ENCODE assay signal across 31 cellular contexts in the genomic region with DNA sequence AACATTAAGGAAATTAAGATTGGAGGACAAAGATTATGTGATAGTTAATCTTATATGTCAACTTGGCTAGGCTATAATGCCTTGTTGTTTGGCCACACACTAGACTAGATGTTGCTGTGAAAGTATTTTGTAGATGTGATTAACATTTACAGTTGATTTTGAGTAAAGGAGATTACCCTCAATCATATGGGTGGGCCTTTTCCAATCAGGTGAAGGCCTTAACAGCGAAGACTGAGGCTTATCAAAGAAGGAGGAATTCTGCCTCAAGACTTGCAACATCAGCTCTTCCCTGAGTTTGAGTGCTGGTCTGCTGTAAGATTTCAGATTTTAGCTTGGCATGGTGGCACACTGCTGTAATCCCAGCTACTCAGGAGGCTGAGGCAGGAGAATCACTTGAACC.
"Had no signal": no experiment of that assay in that cellular context is flagged by ENCODE, and none has a peak within 500 bp of the region (broad histone marks: within the 10 kb centered on the region; RNA-seq: fewer than 3 reads in every experiment).

No MANE protein-coding gene starts in this region.

- H3K27ac ChIP-seq: brain microvascular endothelial cell, epithelial cell of prostate, esophagus squamous epithelium, WERI-Rb-1 had no signal

- H3K27ac Mint-ChIP-seq: activated B cell treated with CpG ODN at 0.5 μM for 24 hours; activated CD8-positive, alpha-beta T cell treated with anti-CD3 and anti-CD28 coated beads for 36 hours; activated naive CD4-positive, alpha-beta T cell treated with anti-CD3 and anti-CD28 coated beads for 36 hours; activated naive CD4-positive, alpha-beta T cell treated with anti-CD3 and anti-CD28 coated beads, Interleukin-2, amount 50 U/mL, for 24 hours; activated naive CD8-positive, alpha-beta T cell treated with anti-CD3 and anti-CD28 coated beads, Interleukin-2, amount 10 ng/mL, durations not matched to agents 7 days and 5 days; activated T-helper 17 cell treated with anti-CD3 and anti-CD28 coated beads, Interleukin-2, amount 50 U/mL, for 72 hours; T-cell; T-helper 1 cell treated with Interleukin-12 subunit alpha and Interleukin-12 subunit beta and Interleukin-4 antibody, amounts not matched to agents 30 μg/mL and 1 μg/mL, for 36 hours; T-helper 2 cell treated with Interferon-gamma antibody and Interleukin-4, amounts not matched to agents 5 μg/mL and 100 μg/mL, for 36 hours had no signal

- H3K9me3 ChIP-seq: ascending aorta, esophagus squamous epithelium, gastroesophageal sphincter, heart right ventricle had no signal

- DNase-seq: activated B cell treated with CpG ODN at 0.5 μM for 24 hours; activated CD4-positive, alpha-beta T cell treated with anti-CD3 and anti-CD28 coated beads for 48 hours; activated CD4-positive, alpha-beta T cell treated with anti-CD3 and anti-CD28 coated beads, Interleukin-2, amount 50 U/mL, for 1 hour; activated CD4-positive, alpha-beta T cell treated with anti-CD3 and anti-CD28 coated beads, Interleukin-2, amount 50 U/mL, for 48 hours; activated CD8-positive, alpha-beta memory T cell treated with anti-CD3 and anti-CD28 coated beads for 24 hours; activated CD8-positive, alpha-beta T cell treated with anti-CD3 and anti-CD28 coated beads for 36 hours; activated effector memory CD4-positive, alpha-beta T cell treated with anti-CD3 and anti-CD28 coated beads, Interleukin-2, amount 50 U/mL, for 16 hours; activated naive CD4-positive, alpha-beta T cell treated with anti-CD3 and anti-CD28 coated beads for 36 hours; activated naive CD8-positive, alpha-beta T cell treated with anti-CD3 and anti-CD28 coated beads, Interleukin-2, amount 10 ng/mL, durations not matched to agents 7 days and 5 days; activated T-cell treated with anti-CD3 and anti-CD28 coated beads, Interleukin-2, amount 50 U/mL, for 4 hours; brain microvascular endothelial cell; cortex of kidney; dermis blood vessel endothelial cell; effector CD4-positive, alpha-beta T cell; effector memory CD8-positive, alpha-beta T cell; esophagus squamous epithelium; foreskin melanocyte; heart right ventricle; T-cell; T1000; WERI-Rb-1 had no signal

- H3K27me3 ChIP-seq: ascending aorta, brain microvascular endothelial cell had no signal

- ATAC-seq: activated CD4-positive, CD25-positive, alpha-beta regulatory T cell treated with anti-CD3 and anti-CD28 coated beads, Interleukin-2, amount 50 U/mL, for 24 hours; activated CD8-positive, alpha-beta T cell treated with anti-CD3 and anti-CD28 coated beads for 36 hours; activated T-cell treated with anti-CD3 and anti-CD28 coated beads, Interleukin-2, amount 50 U/mL, for 4 hours; activated T-helper 17 cell treated with anti-CD3 and anti-CD28 coated beads, Interleukin-2, amount 50 U/mL, for 72 hours; effector memory CD8-positive, alpha-beta T cell; gastroesophageal sphincter; heart right ventricle; T-cell had no signal

- H3K4me1 ChIP-seq: ascending aorta had no signal

- FAIRE-seq: bronchial epithelial cell had no signal

- H3K4me3 Mint-ChIP-seq: activated B cell treated with CpG ODN at 0.5 μM for 24 hours; activated CD8-positive, alpha-beta T cell treated with anti-CD3 and anti-CD28 coated beads for 36 hours; activated naive CD4-positive, alpha-beta T cell treated with anti-CD3 and anti-CD28 coated beads for 36 hours; activated naive CD4-positive, alpha-beta T cell treated with anti-CD3 and anti-CD28 coated beads, Interleukin-2, amount 50 U/mL, for 24 hours; activated naive CD8-positive, alpha-beta T cell treated with anti-CD3 and anti-CD28 coated beads, Interleukin-2, amount 10 ng/mL, durations not matched to agents 7 days and 5 days; activated T-cell treated with anti-CD3 and anti-CD28 coated beads, Interleukin-2, amount 50 U/mL, for 4 hours; activated T-helper 17 cell treated with anti-CD3 and anti-CD28 coated beads, Interleukin-2, amount 50 U/mL, for 72 hours; central memory CD8-positive, alpha-beta T cell; effector memory CD8-positive, alpha-beta T cell; T-cell; T-helper 1 cell treated with Interleukin-12 subunit alpha and Interleukin-12 subunit beta and Interleukin-4 antibody, amounts not matched to agents 30 μg/mL and 1 μg/mL, for 36 hours; T-helper 2 cell treated with Interferon-gamma antibody and Interleukin-4, amounts not matched to agents 5 μg/mL and 100 μg/mL, for 36 hours had no signal

- H3K36me3 ChIP-seq: ascending aorta, brain microvascular endothelial cell, esophagus squamous epithelium, gastroesophageal sphincter, heart right ventricle, WERI-Rb-1 had no signal

- H3K9me3 Mint-ChIP-seq: activated CD8-positive, alpha-beta T cell treated with anti-CD3 and anti-CD28 coated beads for 36 hours; activated naive CD4-positive, alpha-beta T cell treated with anti-CD3 and anti-CD28 coated beads for 36 hours; activated naive CD4-positive, alpha-beta T cell treated with anti-CD3 and anti-CD28 coated beads, Interleukin-2, amount 50 U/mL, for 24 hours; activated naive CD8-positive, alpha-beta T cell treated with anti-CD3 and anti-CD28 coated beads, Interleukin-2, amount 10 ng/mL, durations not matched to agents 7 days and 5 days; activated T-cell treated with anti-CD3 and anti-CD28 coated beads, Interleukin-2, amount 50 U/mL, for 4 hours; activated T-helper 17 cell treated with anti-CD3 and anti-CD28 coated beads, Interleukin-2, amount 50 U/mL, for 72 hours; central memory CD8-positive, alpha-beta T cell; effector memory CD8-positive, alpha-beta T cell; T-cell; T-helper 1 cell treated with Interleukin-12 subunit alpha and Interleukin-12 subunit beta and Interleukin-4 antibody, amounts not matched to agents 30 μg/mL and 1 μg/mL, for 36 hours; T-helper 2 cell treated with Interferon-gamma antibody and Interleukin-4, amounts not matched to agents 5 μg/mL and 100 μg/mL, for 36 hours had no signal

- H3K36me3 Mint-ChIP-seq: activated naive CD4-positive, alpha-beta T cell treated with anti-CD3 and anti-CD28 coated beads, Interleukin-2, amount 50 U/mL, for 24 hours; activated naive CD8-positive, alpha-beta T cell treated with anti-CD3 and anti-CD28 coated beads, Interleukin-2, amount 10 ng/mL, durations not matched to agents 7 days and 5 days; T-cell had no signal

- H3K4me3 ChIP-seq: ascending aorta, esophagus squamous epithelium, gastroesophageal sphincter, heart right ventricle had no signal
